Comparison of ENCODE assay signal across 27 cellular contexts in the genomic region with DNA sequence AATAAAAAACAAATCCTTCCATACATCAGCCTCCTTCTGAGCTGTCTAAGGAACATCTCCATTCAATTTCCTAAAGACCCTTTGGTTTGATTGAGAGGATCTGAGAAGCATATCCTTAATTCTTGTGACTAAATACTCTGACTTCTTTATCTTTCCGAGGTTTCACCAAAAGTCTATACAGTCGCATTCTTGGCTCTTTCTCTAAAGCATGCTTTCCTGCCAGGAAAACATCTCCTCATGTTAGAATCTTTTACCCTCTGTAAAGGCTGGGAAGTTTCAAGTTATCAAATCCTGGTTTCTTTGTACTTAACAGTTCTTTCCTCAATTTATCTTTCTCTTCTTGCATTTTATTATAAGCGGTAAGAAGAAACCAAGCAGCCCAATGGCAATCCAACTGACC.
"Had no signal": no experiment of that assay in that cellular context is flagged by ENCODE, and none has a peak within 500 bp of the region (broad histone marks: within the 10 kb centered on the region; RNA-seq: fewer than 3 reads in every experiment).

No MANE protein-coding gene starts in this region.

- H3K27ac ChIP-seq: brain microvascular endothelial cell, epithelial cell of prostate, esophagus squamous epithelium, foreskin keratinocyte, gastrocnemius medialis, heart left ventricle had no signal

- H3K27me3 ChIP-seq: brain microvascular endothelial cell, esophagus squamous epithelium, foreskin keratinocyte, gastrocnemius medialis, heart left ventricle had no signal

- ATAC-seq: activated CD4-positive, alpha-beta T cell treated with anti-CD3 and anti-CD28 coated beads for 36 hours; activated CD8-positive, alpha-beta memory T cell treated with anti-CD3 and anti-CD28 coated beads, Interleukin-2, amount 10 ng/mL, durations not matched to agents 7 days and 5 days; activated CD8-positive, alpha-beta T cell treated with anti-CD3 and anti-CD28 coated beads, Interleukin-2, amount 10 ng/mL, durations not matched to agents 7 days and 5 days; activated T-cell treated with anti-CD3 and anti-CD28 coated beads, Interleukin-2, amount 50 U/mL, for 72 hours; foreskin keratinocyte; gastrocnemius medialis; heart left ventricle; T-helper 17 cell had no signal

- DNase-seq: activated CD4-positive, alpha-beta memory T cell treated with anti-CD3 and anti-CD28 coated beads for 36 hours; activated CD4-positive, alpha-beta T cell treated with anti-CD3 and anti-CD28 coated beads for 36 hours; activated CD4-positive, alpha-beta T cell treated with anti-CD3 and anti-CD28 coated beads, Interleukin-2, amount 10 ng/mL, durations not matched to agents 24 days and 14 days; activated CD4-positive, CD25-positive, alpha-beta regulatory T cell; activated CD4-positive, CD25-positive, alpha-beta regulatory T cell treated with anti-CD3 and anti-CD28 coated beads, Interleukin-2, amount 50 U/mL, for 72 hours; activated CD8-positive, alpha-beta memory T cell treated with anti-CD3 and anti-CD28 coated beads, Interleukin-2, amount 10 ng/mL, durations not matched to agents 7 days and 5 days; activated CD8-positive, alpha-beta memory T cell treated with anti-CD3 and anti-CD28 coated beads, Interleukin-2, amount 50 U/mL, for 4 hours; activated CD8-positive, alpha-beta T cell treated with anti-CD3 and anti-CD28 coated beads, Interleukin-2, amount 10 ng/mL, durations not matched to agents 7 days and 5 days; activated gamma-delta T cell treated with Interleukin-2 at 50 U/mL for 16 hours; activated naive CD4-positive, alpha-beta T cell treated with anti-CD3 and anti-CD28 coated beads, Interleukin-2, amount 50 U/mL, for 16 hours; activated naive CD4-positive, alpha-beta T cell treated with Interleukin-2 at 50 U/mL for 16 hours; activated T-cell treated with anti-CD3 and anti-CD28 coated beads, Interleukin-2, amount 50 U/mL, for 1 hour; activated T-cell treated with anti-CD3 and anti-CD28 coated beads, Interleukin-2, amount 50 U/mL, for 72 hours; amniotic stem cell; anterior cingulate cortex; brain microvascular endothelial cell; cortex of kidney; effector CD8-positive, alpha-beta T cell; esophagus squamous epithelium; foreskin keratinocyte; gastrocnemius medialis; glutamatergic neuron; heart left ventricle; T-helper 1 cell; T-helper 17 cell; T1000 had no signal

- H3K36me3 ChIP-seq: brain microvascular endothelial cell, esophagus squamous epithelium, gastrocnemius medialis, heart left ventricle had no signal

- H3K4me1 ChIP-seq: esophagus squamous epithelium had no signal

- H3K4me3 ChIP-seq: esophagus squamous epithelium, gastrocnemius medialis, heart left ventricle had no signal

- H3K9me3 ChIP-seq: esophagus squamous epithelium, gastrocnemius medialis, heart left ventricle had no signal
